19 cellular contexts compared by ENCODE assay signal in the genomic region with DNA sequence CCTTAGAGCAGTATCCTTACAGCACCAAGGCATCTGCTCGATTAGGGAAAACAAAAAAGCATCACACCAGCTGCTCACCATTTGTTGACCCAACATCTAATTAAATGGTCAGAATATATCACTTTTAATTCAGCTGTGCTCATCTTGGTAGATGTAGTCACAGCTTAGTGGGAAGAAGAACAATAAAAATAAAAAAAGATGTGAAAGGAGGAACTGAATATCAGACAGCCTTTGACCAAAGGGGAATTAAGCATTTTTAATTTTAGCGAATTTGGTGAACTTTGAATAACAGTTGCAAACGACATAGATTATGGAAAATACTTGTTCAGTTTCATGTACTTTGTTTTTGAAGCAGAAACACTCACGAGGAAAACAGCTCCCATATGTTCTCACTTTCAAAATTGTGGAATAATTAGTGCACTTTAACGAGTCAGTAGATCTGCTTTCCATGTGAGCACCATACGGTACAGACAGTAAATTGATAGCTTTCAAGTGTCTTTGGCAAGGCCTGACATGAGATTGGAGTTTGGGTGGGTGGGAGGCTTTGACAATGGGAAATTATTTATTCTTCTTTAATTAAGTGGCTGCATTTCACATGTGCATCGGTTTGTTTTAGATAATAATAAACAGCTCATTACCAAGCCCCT.
DNase-seq lines count a peak whose midpoint lies in the region; ATAC-seq lines count a peak whose summit lies in the region.
"Had no signal": no experiment of that assay in that cellular context is flagged by ENCODE, and none has a peak within 500 bp of the region (broad histone marks: within the 10 kb centered on the region; RNA-seq: fewer than 3 reads in every experiment).

No MANE protein-coding gene starts in this region.

- DNase-seq in COR-L47 (lab: John Stamatoyannopoulos, UW) (peak; percentile 26), NCI-H1105 (lab: John Stamatoyannopoulos, UW) (peak; percentile 21), NCI-H774 (lab: John Stamatoyannopoulos, UW) (peak; percentile 19), germinal center (ENCODE audit: low spot score) (peak; percentile 3), SW 1271 (lab: John Stamatoyannopoulos, UW) (no peak), T-helper 9 cell (no peak), CD1c-positive myeloid dendritic cell (ENCODE audit: extremely low spot score) (no peak)
- no peak for DNase-seq in effector memory CD8-positive, alpha-beta T cell
- DNase-seq: activated CD4-positive, alpha-beta T cell treated with anti-CD3 and anti-CD28 coated beads for 36 hours; activated CD8-positive, alpha-beta memory T cell treated with anti-CD3 and anti-CD28 coated beads, Interleukin-2, amount 50 U/mL, for 48 hours; activated naive CD4-positive, alpha-beta T cell; CD4-positive, alpha-beta T cell; DND-41; HFFc6; mucosa of descending colon; occipital lobe; right cardiac atrium; stimulated activated naive CD8-positive, alpha-beta T cell treated with anti-CD3 and anti-CD28 coated beads, Interleukin-15, amount 100 ng/mL, for 72 hours; upper lobe of right lung had no signal

- H3K4me3 Mint-ChIP-seq in effector memory CD8-positive, alpha-beta T cell: no peak overlapping the region
- H3K4me3 Mint-ChIP-seq: activated CD4-positive, alpha-beta T cell treated with anti-CD3 and anti-CD28 coated beads for 36 hours; CD4-positive, alpha-beta T cell; HFFc6; stimulated activated naive CD8-positive, alpha-beta T cell treated with anti-CD3 and anti-CD28 coated beads, Interleukin-15, amount 100 ng/mL, for 72 hours had no signal

- H3K9me3 Mint-ChIP-seq in effector memory CD8-positive, alpha-beta T cell: peaks cover 3 to 11% of the 10 kb centered on the region in 2 donors
- H3K9me3 Mint-ChIP-seq: CD4-positive, alpha-beta T cell had no signal

- no peaks in the 10 kb centered on the region for H3K36me3 Mint-ChIP-seq in effector memory CD8-positive, alpha-beta T cell (ENCODE audit: insufficient read depth)

- no peak for ATAC-seq in effector memory CD8-positive, alpha-beta T cell (replicated peaks)
- ATAC-seq: activated CD4-positive, alpha-beta T cell treated with anti-CD3 and anti-CD28 coated beads for 36 hours; mucosa of descending colon; right cardiac atrium; stimulated activated naive CD8-positive, alpha-beta T cell treated with anti-CD3 and anti-CD28 coated beads, Interleukin-15, amount 100 ng/mL, for 72 hours; upper lobe of right lung had no signal

- no peak overlapping the region for H3K27ac Mint-ChIP-seq in effector memory CD8-positive, alpha-beta T cell
- H3K27ac Mint-ChIP-seq: activated CD4-positive, alpha-beta T cell treated with anti-CD3 and anti-CD28 coated beads for 36 hours; CD4-positive, alpha-beta T cell; HFFc6 had no signal

- H3K27me3 Mint-ChIP-seq in effector memory CD8-positive, alpha-beta T cell: peaks cover 0 to 7% of the 10 kb centered on the region in 2 donors
- H3K27me3 Mint-ChIP-seq: CD4-positive, alpha-beta T cell; stimulated activated naive CD8-positive, alpha-beta T cell treated with anti-CD3 and anti-CD28 coated beads, Interleukin-15, amount 100 ng/mL, for 72 hours had no signal

- H3K4me1 Mint-ChIP-seq in effector memory CD8-positive, alpha-beta T cell (ENCODE audit: low read depth in 2 of 2): peaks cover 0 to 10% of the 10 kb centered on the region in 2 donors
- H3K4me1 Mint-ChIP-seq: activated CD4-positive, alpha-beta T cell treated with anti-CD3 and anti-CD28 coated beads for 36 hours; stimulated activated naive CD8-positive, alpha-beta T cell treated with anti-CD3 and anti-CD28 coated beads, Interleukin-15, amount 100 ng/mL, for 72 hours had no signal

Comparison
In these comparisons a context has a peak if more than half of its experiments do, and no peak if none do; other contexts are left out.
1. DNase-seq: peak in COR-L47 (single experiment), NCI-H1105 (single experiment), NCI-H774 (single experiment) and germinal center (single experiment); none in SW 1271 (0 of 2), T-helper 9 cell (single experiment), effector memory CD8-positive, alpha-beta T cell (0 of 3) and CD1c-positive myeloid dendritic cell (single experiment).